ENCODE assay signal across 12 cellular contexts in genomic region chr7:87476179-87476557, GRCh38. TPM values are rescaled to one million over a fixed set of nuclear protein-coding genes. Genes with fewer than 3 reads are reported as not detected.
DNase-seq lines count a peak whose midpoint lies in the region; ATAC-seq and TF ChIP-seq lines count a peak whose summit lies in the region.
"Had no signal": no experiment of that assay in that cellular context is flagged by ENCODE, and none has a peak within 500 bp of the region (broad histone marks: within the 10 kb centered on the region; RNA-seq: fewer than 3 reads in every experiment).

No MANE protein-coding gene starts in this region.

- H3K4me1 ChIP-seq in heart right ventricle (peaks cover 0 to 22% (median 11%) of the 10 kb centered on the region in 9 donors), vagina (peaks cover 14% of the 10 kb centered on the region)
- H3K4me1 ChIP-seq in naive thymus-derived CD4-positive, alpha-beta T cell (ENCODE audit: control insufficient read depth in 2 of 2, insufficient read depth in 2 of 2, low read length in 2 of 2), result no peaks in the 10 kb centered on the region

- H3K27me3 Mint-ChIP-seq in chondrocyte (ENCODE audit: low read depth), result peaks cover 36% of the 10 kb centered on the region
- H3K27me3 Mint-ChIP-seq in naive thymus-derived CD4-positive, alpha-beta T cell, result peaks cover 25 to 45% (median 37%) of the 10 kb centered on the region in 5 donors
- H3K27me3 Mint-ChIP-seq in activated CD4-positive, alpha-beta T cell treated with anti-CD3 and anti-CD28 coated beads for 36 hours, result peaks cover 35% of the 10 kb centered on the region

- no peak for TF ChIP-seq POLR2A in vagina (IDR thresholded peaks at IDR 0.05)

- CTCF ChIA-PET in naive thymus-derived CD4-positive, alpha-beta T cell (lab: Charles Lee), result no interaction called here
- CTCF ChIA-PET in activated CD4-positive, alpha-beta T cell treated with anti-CD3 and anti-CD28 coated beads for 36 hours (lab: Charles Lee), result no interaction called here

- H3K27me3 ChIP-seq in heart right ventricle, result peaks cover 0 to 28% (median 0%) of the 10 kb centered on the region in 7 donors
- no peaks in the 10 kb centered on the region for H3K27me3 ChIP-seq in naive thymus-derived CD4-positive, alpha-beta T cell (ENCODE audit: control insufficient read depth in 2 of 2, insufficient read depth in 2 of 2, low read length in 2 of 2)
- H3K27me3 ChIP-seq in vagina, result no peaks in the 10 kb centered on the region

- no peaks in the 10 kb centered on the region for H3K36me3 ChIP-seq in heart right ventricle
- no peaks in the 10 kb centered on the region for H3K36me3 ChIP-seq in naive thymus-derived CD4-positive, alpha-beta T cell (ENCODE audit: control insufficient read depth in 2 of 3, insufficient read depth in 3 of 3, low read length in 3 of 3)
- no peaks in the 10 kb centered on the region for H3K36me3 ChIP-seq in vagina

- H3K27ac ChIP-seq in heart right ventricle (peak overlapping the region in 4 of 10 donors; percentile 73 to 86 (median 80)), vagina (no peak overlapping the region)
- no peak overlapping the region for H3K27ac ChIP-seq in naive thymus-derived CD4-positive, alpha-beta T cell (ENCODE audit: low read depth, low read length)

- H3K9me3 ChIP-seq in heart right ventricle (no peaks in the 10 kb centered on the region), vagina (no peaks in the 10 kb centered on the region)
- H3K9me3 ChIP-seq in naive thymus-derived CD4-positive, alpha-beta T cell (ENCODE audit: control insufficient read depth in 2 of 3, low read length in 3 of 3), result no peaks in the 10 kb centered on the region

- peaks cover 19% of the 10 kb centered on the region for H3K4me1 Mint-ChIP-seq in chondrocyte (ENCODE audit: low read depth)
- H3K4me1 Mint-ChIP-seq in naive thymus-derived CD4-positive, alpha-beta T cell, result peaks cover 0 to 20% (median 13%) of the 10 kb centered on the region in 7 donors
- H3K4me1 Mint-ChIP-seq in activated CD4-positive, alpha-beta T cell treated with anti-CD3 and anti-CD28 coated beads for 36 hours, result peaks cover 8% of the 10 kb centered on the region

- WGBS in heart right ventricle, 2 donors, result 39 to 45% methylated on average over 8 of the region's 8 CpGs

- no peak overlapping the region for H3K27ac Mint-ChIP-seq in chondrocyte (ENCODE audit: unreplicated experiment)
- H3K27ac Mint-ChIP-seq in naive thymus-derived CD4-positive, alpha-beta T cell, result no peak overlapping the region
- no peak overlapping the region for H3K27ac Mint-ChIP-seq in activated CD4-positive, alpha-beta T cell treated with anti-CD3 and anti-CD28 coated beads for 36 hours
- H3K27ac Mint-ChIP-seq: activated naive CD4-positive, alpha-beta T cell treated with anti-CD3 and anti-CD28 coated beads, Interleukin-2, amount 50 U/mL, for 72 hours had no signal

- H3K4me3 ChIP-seq in heart right ventricle, result peak overlapping the region in 8 of 10 donors; percentile 43 to 72 (median 62)
- no peak overlapping the region for H3K4me3 ChIP-seq in naive thymus-derived CD4-positive, alpha-beta T cell (ENCODE audit: low read length)
- H3K4me3 ChIP-seq in vagina, result peak overlapping the region; percentile 44 to 69

- H3K4me3 Mint-ChIP-seq in chondrocyte (ENCODE audit: unreplicated experiment), result peak overlapping the region; percentile 37
- H3K4me3 Mint-ChIP-seq in naive thymus-derived CD4-positive, alpha-beta T cell, result peak overlapping the region in 9 of 10 donors; percentile 18 to 67 (median 54)
- no peak overlapping the region for H3K4me3 Mint-ChIP-seq in activated CD4-positive, alpha-beta T cell treated with anti-CD3 and anti-CD28 coated beads for 36 hours

- DNase-seq in heart right ventricle (no peak), cardiac septum (ENCODE audit: low spot score) (no peak), chondrocyte (ENCODE audit: low spot score) (no peak), vagina (ENCODE audit: extremely low spot score in 2 of 2) (no peak), A172 (ENCODE audit: low spot score) (no peak), nucleus accumbens (lab: John Stamatoyannopoulos, UW) (no peak)
- DNase-seq in naive thymus-derived CD4-positive, alpha-beta T cell, result no peak
- DNase-seq in activated CD4-positive, alpha-beta T cell treated with anti-CD3 and anti-CD28 coated beads for 36 hours, result no peak
- DNase-seq: activated CD4-positive, CD25-positive, alpha-beta regulatory T cell treated with anti-CD3 and anti-CD28 coated beads, Interleukin-2, amount 50 U/mL, for 72 hours; PC-3; stimulated activated CD4-positive, alpha-beta T cell treated with anti-CD3 and anti-CD28 coated beads, Interleukin-4, amount 100 ng/mL, for 4 hours had no signal

- intact Hi-C loops in heart right ventricle (cut with DNase I), result no loop called here
- intact Hi-C loops in cardiac septum (cut with DNase I), result loop anchor here (10.0 kb wide), 1 partner anchor 399 kb away; the partner anchor contains the start of genes DBF4 and SLC25A40
- intact Hi-C loops in naive thymus-derived CD4-positive, alpha-beta T cell (cut with micrococcal nuclease), result no loop called here
- intact Hi-C loops in vagina (cut with DNase I), result no loop called here
- intact Hi-C loops in activated CD4-positive, alpha-beta T cell treated with anti-CD3 and anti-CD28 coated beads for 36 hours (cut with DNase I, micrococcal nuclease), result no loop called here

- ATAC-seq in heart right ventricle, result no peak
- ATAC-seq in naive thymus-derived CD4-positive, alpha-beta T cell, result no peak
- no peak for ATAC-seq in activated CD4-positive, alpha-beta T cell treated with anti-CD3 and anti-CD28 coated beads for 36 hours
- ATAC-seq: PC-3 had no signal

- no peaks in the 10 kb centered on the region for H3K9me3 Mint-ChIP-seq in chondrocyte (ENCODE audit: low read depth)
- H3K9me3 Mint-ChIP-seq in naive thymus-derived CD4-positive, alpha-beta T cell, result peaks cover 0 to 3% (median 0%) of the 10 kb centered on the region in 11 donors
- H3K9me3 Mint-ChIP-seq in activated CD4-positive, alpha-beta T cell treated with anti-CD3 and anti-CD28 coated beads for 36 hours (ENCODE audit: low read depth), result no peaks in the 10 kb centered on the region
- H3K9me3 Mint-ChIP-seq: activated naive CD4-positive, alpha-beta T cell treated with anti-CD3 and anti-CD28 coated beads, Interleukin-2, amount 50 U/mL, for 72 hours had no signal

- TF ChIP-seq CTCF in heart right ventricle (IDR thresholded peaks at IDR 0.05), result no peak
- no peak for TF ChIP-seq CTCF in chondrocyte (IDR thresholded peaks at IDR 0.05)
- no peak for TF ChIP-seq CTCF in vagina (IDR thresholded peaks at IDR 0.05)

- no peaks in the 10 kb centered on the region for H3K36me3 Mint-ChIP-seq in chondrocyte (ENCODE audit: low read depth)
- H3K36me3 Mint-ChIP-seq in naive thymus-derived CD4-positive, alpha-beta T cell, result no peaks in the 10 kb centered on the region
- no peaks in the 10 kb centered on the region for H3K36me3 Mint-ChIP-seq in activated CD4-positive, alpha-beta T cell treated with anti-CD3 and anti-CD28 coated beads for 36 hours (ENCODE audit: low read depth)
- H3K36me3 Mint-ChIP-seq: activated naive CD4-positive, alpha-beta T cell treated with anti-CD3 and anti-CD28 coated beads, Interleukin-2, amount 50 U/mL, for 72 hours had no signal

- POLR2A ChIA-PET in naive thymus-derived CD4-positive, alpha-beta T cell (lab: Charles Lee), result no interaction called here
- POLR2A ChIA-PET in activated CD4-positive, alpha-beta T cell treated with anti-CD3 and anti-CD28 coated beads for 36 hours (lab: Charles Lee), result no interaction called here

RNA-seq across cellular contexts. Expression of gene ABCB4, which starts 0.7 kb away (rescaled TPM):
- total RNA-seq in heart right ventricle, result 10 to 100 TPM in 1 of 10 donors, 1 to 10 TPM in 9; 5.0 to 11.0 (median 6.8) TPM
- polyA plus RNA-seq in heart right ventricle, result 10 to 100 TPM in 1 of 2 donors, 1 to 10 TPM in 1; 1.2 to 14.4 TPM
- 9.8 TPM for total RNA-seq in cardiac septum
- 0.10 to 0.15 TPM in 2 of 3 replicates, not detected in the other for total RNA-seq in chondrocyte
- total RNA-seq in naive thymus-derived CD4-positive, alpha-beta T cell, result 1 to 10 TPM in 1 of 5 experiments, under 1 TPM in 3, not detected in 1; 0.27 to 1.5 (median 0.71) TPM
- not detected for polyA plus RNA-seq in naive thymus-derived CD4-positive, alpha-beta T cell
- 0.49 TPM for total RNA-seq in vagina
- total RNA-seq in A172 (2014; rRNA removed; shearing (Covaris generic)), result not detected in 2 replicates
- under 1 TPM in 1 of 2 experiments, not detected in 1; 0.39 TPM for total RNA-seq in activated CD4-positive, alpha-beta T cell treated with anti-CD3 and anti-CD28 coated beads for 36 hours
- total RNA-seq: activated naive CD4-positive, alpha-beta T cell treated with anti-CD3 and anti-CD28 coated beads, Interleukin-2, amount 50 U/mL, for 72 hours; PC-3 had no signal
